In the genomic region with DNA sequence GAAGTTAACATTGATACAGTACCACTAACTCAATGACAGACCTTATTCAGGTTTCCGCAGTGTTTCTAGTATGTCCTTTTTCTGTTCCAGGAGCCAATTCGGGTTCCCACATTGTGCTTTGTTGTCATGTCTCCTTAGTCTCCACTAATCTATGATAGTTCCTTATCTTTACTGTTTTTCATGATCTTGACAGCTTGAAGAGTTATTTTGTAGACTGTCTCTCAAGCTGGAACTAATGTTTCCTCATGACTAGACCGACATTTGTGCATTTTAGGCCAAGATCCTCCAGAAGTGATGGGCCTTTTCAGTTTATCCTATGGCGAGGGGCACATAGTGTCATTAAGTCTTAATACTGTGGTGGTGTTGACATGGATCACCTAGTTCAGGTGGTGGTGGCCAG, we compare ENCODE assay signal across 2 cellular contexts.
A peak's percentile ranks its signal among the peaks of the same experiment; 100 is the strongest.
TF ChIP-seq lines count a peak whose summit lies in the region.

No MANE protein-coding gene starts in this region.

TF ChIP-seq in IMR-90, 13 proteins besides CTCF, POLR2A, EP300 and RAD21:
- TF ChIP-seq CHD1 (IDR thresholded peaks at IDR 0.05; ENCODE audit: low read depth, low read length): no peak
- no peak for TF ChIP-seq FOS (IDR thresholded peaks at IDR 0.05; ENCODE audit: low read depth, low read length)
- no peak for TF ChIP-seq NFE2L2 (IDR thresholded peaks at IDR 0.05; ENCODE audit: low read depth, low read length)
- TF ChIP-seq, protein P1, sequence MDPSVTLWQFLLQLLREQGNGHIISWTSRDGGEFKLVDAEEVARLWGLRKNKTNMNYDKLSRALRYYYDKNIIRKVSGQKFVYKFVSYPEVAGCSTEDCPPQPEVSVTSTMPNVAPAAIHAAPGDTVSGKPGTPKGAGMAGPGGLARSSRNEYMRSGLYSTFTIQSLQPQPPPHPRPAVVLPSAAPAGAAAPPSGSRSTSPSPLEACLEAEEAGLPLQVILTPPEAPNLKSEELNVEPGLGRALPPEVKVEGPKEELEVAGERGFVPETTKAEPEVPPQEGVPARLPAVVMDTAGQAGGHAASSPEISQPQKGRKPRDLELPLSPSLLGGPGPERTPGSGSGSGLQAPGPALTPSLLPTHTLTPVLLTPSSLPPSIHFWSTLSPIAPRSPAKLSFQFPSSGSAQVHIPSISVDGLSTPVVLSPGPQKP (IDR thresholded peaks at IDR 0.05; ENCODE audit: borderline replicate concordance, low read depth, low read length): no peak
- no peak for TF ChIP-seq SMC3 (IDR thresholded peaks at IDR 0.05; ENCODE audit: low read depth, low read length)
- TF ChIP-seq BHLHE40 (IDR thresholded peaks at IDR 0.05; ENCODE audit: low read depth, low read length): no peak
- TF ChIP-seq, protein P2, sequence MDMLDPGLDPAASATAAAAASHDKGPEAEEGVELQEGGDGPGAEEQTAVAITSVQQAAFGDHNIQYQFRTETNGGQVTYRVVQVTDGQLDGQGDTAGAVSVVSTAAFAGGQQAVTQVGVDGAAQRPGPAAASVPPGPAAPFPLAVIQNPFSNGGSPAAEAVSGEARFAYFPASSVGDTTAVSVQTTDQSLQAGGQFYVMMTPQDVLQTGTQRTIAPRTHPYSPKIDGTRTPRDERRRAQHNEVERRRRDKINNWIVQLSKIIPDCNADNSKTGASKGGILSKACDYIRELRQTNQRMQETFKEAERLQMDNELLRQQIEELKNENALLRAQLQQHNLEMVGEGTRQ (IDR thresholded peaks at IDR 0.05; ENCODE audit: low read depth, low read length): no peak
- TF ChIP-seq MAFK (IDR thresholded peaks at IDR 0.05; ENCODE audit: low read depth, low read length): no peak
- no peak for TF ChIP-seq RFX5 (IDR thresholded peaks at IDR 0.05; ENCODE audit: low read depth, low read length)
- TF ChIP-seq CEBPB (IDR thresholded peaks at IDR 0.05; ENCODE audit: low read depth, low read length): no peak
- TF ChIP-seq MXI1 (IDR thresholded peaks at IDR 0.05; ENCODE audit: borderline replicate concordance, low read depth, low read length): no peak
- TF ChIP-seq RCOR1 (IDR thresholded peaks at IDR 0.05; ENCODE audit: insufficient replicate concordance, low read length): no peak
- no peak for TF ChIP-seq MAZ (IDR thresholded peaks at IDR 0.05; ENCODE audit: borderline replicate concordance, low read depth, low read length)
TF ChIP-seq in IMR-90: peak in this region for 0.

TF ChIP-seq in K562, 482 proteins besides CTCF, POLR2A, EP300 and RAD21:
- TF ChIP-seq, protein P3, sequence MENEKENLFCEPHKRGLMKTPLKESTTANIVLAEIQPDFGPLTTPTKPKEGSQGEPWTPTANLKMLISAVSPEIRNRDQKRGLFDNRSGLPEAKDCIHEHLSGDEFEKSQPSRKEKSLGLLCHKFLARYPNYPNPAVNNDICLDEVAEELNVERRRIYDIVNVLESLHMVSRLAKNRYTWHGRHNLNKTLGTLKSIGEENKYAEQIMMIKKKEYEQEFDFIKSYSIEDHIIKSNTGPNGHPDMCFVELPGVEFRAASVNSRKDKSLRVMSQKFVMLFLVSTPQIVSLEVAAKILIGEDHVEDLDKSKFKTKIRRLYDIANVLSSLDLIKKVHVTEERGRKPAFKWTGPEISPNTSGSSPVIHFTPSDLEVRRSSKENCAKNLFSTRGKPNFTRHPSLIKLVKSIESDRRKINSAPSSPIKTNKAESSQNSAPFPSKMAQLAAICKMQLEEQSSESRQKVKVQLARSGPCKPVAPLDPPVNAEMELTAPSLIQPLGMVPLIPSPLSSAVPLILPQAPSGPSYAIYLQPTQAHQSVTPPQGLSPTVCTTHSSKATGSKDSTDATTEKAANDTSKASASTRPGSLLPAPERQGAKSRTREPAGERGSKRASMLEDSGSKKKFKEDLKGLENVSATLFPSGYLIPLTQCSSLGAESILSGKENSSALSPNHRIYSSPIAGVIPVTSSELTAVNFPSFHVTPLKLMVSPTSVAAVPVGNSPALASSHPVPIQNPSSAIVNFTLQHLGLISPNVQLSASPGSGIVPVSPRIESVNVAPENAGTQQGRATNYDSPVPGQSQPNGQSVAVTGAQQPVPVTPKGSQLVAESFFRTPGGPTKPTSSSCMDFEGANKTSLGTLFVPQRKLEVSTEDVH (IDR thresholded peaks at IDR 0.05; ENCODE audit: low read depth, partially characterized antibody): no peak
- TF ChIP-seq, protein P4, sequence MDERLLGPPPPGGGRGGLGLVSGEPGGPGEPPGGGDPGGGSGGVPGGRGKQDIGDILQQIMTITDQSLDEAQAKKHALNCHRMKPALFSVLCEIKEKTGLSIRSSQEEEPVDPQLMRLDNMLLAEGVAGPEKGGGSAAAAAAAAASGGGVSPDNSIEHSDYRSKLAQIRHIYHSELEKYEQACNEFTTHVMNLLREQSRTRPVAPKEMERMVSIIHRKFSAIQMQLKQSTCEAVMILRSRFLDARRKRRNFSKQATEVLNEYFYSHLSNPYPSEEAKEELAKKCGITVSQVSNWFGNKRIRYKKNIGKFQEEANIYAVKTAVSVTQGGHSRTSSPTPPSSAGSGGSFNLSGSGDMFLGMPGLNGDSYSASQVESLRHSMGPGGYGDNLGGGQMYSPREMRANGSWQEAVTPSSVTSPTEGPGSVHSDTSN (CRISPR knock-in tag; IDR thresholded peaks at IDR 0.05; ENCODE audit: low read depth): no peak
- TF ChIP-seq, protein P4 (tag; conservative IDR thresholded peaks at IDR 0.05; ENCODE audit: low read depth): peak; percentile 64
- TF ChIP-seq CBFA2T3 (IDR thresholded peaks at IDR 0.05) (no peak), MEIS2 (IDR thresholded peaks at IDR 0.05; ENCODE audit: partially characterized antibody) (peak; percentile 66)
- TF ChIP-seq, protein P5, sequence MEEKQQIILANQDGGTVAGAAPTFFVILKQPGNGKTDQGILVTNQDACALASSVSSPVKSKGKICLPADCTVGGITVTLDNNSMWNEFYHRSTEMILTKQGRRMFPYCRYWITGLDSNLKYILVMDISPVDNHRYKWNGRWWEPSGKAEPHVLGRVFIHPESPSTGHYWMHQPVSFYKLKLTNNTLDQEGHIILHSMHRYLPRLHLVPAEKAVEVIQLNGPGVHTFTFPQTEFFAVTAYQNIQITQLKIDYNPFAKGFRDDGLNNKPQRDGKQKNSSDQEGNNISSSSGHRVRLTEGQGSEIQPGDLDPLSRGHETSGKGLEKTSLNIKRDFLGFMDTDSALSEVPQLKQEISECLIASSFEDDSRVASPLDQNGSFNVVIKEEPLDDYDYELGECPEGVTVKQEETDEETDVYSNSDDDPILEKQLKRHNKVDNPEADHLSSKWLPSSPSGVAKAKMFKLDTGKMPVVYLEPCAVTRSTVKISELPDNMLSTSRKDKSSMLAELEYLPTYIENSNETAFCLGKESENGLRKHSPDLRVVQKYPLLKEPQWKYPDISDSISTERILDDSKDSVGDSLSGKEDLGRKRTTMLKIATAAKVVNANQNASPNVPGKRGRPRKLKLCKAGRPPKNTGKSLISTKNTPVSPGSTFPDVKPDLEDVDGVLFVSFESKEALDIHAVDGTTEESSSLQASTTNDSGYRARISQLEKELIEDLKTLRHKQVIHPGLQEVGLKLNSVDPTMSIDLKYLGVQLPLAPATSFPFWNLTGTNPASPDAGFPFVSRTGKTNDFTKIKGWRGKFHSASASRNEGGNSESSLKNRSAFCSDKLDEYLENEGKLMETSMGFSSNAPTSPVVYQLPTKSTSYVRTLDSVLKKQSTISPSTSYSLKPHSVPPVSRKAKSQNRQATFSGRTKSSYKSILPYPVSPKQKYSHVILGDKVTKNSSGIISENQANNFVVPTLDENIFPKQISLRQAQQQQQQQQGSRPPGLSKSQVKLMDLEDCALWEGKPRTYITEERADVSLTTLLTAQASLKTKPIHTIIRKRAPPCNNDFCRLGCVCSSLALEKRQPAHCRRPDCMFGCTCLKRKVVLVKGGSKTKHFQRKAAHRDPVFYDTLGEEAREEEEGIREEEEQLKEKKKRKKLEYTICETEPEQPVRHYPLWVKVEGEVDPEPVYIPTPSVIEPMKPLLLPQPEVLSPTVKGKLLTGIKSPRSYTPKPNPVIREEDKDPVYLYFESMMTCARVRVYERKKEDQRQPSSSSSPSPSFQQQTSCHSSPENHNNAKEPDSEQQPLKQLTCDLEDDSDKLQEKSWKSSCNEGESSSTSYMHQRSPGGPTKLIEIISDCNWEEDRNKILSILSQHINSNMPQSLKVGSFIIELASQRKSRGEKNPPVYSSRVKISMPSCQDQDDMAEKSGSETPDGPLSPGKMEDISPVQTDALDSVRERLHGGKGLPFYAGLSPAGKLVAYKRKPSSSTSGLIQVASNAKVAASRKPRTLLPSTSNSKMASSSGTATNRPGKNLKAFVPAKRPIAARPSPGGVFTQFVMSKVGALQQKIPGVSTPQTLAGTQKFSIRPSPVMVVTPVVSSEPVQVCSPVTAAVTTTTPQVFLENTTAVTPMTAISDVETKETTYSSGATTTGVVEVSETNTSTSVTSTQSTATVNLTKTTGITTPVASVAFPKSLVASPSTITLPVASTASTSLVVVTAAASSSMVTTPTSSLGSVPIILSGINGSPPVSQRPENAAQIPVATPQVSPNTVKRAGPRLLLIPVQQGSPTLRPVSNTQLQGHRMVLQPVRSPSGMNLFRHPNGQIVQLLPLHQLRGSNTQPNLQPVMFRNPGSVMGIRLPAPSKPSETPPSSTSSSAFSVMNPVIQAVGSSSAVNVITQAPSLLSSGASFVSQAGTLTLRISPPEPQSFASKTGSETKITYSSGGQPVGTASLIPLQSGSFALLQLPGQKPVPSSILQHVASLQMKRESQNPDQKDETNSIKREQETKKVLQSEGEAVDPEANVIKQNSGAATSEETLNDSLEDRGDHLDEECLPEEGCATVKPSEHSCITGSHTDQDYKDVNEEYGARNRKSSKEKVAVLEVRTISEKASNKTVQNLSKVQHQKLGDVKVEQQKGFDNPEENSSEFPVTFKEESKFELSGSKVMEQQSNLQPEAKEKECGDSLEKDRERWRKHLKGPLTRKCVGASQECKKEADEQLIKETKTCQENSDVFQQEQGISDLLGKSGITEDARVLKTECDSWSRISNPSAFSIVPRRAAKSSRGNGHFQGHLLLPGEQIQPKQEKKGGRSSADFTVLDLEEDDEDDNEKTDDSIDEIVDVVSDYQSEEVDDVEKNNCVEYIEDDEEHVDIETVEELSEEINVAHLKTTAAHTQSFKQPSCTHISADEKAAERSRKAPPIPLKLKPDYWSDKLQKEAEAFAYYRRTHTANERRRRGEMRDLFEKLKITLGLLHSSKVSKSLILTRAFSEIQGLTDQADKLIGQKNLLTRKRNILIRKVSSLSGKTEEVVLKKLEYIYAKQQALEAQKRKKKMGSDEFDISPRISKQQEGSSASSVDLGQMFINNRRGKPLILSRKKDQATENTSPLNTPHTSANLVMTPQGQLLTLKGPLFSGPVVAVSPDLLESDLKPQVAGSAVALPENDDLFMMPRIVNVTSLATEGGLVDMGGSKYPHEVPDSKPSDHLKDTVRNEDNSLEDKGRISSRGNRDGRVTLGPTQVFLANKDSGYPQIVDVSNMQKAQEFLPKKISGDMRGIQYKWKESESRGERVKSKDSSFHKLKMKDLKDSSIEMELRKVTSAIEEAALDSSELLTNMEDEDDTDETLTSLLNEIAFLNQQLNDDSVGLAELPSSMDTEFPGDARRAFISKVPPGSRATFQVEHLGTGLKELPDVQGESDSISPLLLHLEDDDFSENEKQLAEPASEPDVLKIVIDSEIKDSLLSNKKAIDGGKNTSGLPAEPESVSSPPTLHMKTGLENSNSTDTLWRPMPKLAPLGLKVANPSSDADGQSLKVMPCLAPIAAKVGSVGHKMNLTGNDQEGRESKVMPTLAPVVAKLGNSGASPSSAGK (IDR thresholded peaks at IDR 0.05): no peak
- TF ChIP-seq, protein P6, sequence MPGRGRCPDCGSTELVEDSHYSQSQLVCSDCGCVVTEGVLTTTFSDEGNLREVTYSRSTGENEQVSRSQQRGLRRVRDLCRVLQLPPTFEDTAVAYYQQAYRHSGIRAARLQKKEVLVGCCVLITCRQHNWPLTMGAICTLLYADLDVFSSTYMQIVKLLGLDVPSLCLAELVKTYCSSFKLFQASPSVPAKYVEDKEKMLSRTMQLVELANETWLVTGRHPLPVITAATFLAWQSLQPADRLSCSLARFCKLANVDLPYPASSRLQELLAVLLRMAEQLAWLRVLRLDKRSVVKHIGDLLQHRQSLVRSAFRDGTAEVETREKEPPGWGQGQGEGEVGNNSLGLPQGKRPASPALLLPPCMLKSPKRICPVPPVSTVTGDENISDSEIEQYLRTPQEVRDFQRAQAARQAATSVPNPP (IDR thresholded peaks at IDR 0.05; ENCODE audit: borderline replicate concordance, insufficient read depth, insufficient read length): no peak
